In the genomic region with DNA sequence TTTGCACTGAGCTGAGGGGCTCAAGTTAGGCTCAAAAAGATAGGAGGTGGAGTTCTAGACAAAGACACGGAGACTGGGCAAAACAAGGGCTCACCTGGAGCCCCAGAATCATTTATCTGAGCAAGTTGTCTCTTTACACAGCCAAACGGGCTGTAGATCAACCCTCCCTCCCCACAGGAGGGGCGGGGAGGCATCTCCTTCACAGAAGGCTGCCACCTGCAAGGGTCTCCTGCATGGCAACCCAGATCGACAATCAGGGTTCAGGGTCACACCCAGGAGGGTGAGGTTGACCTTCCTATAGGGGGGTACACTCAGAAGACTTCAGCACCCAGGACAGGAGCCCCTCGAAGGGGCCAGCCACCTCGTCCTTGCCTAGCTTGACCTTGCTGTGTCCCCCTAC, we compare ENCODE assay signal across 14 cellular contexts.
"Had no signal": no experiment of that assay in that cellular context is flagged by ENCODE, and none has a peak within 500 bp of the region (broad histone marks: within the 10 kb centered on the region; RNA-seq: fewer than 3 reads in every experiment).

No MANE protein-coding gene starts in this region.

- H3K9me3 Mint-ChIP-seq: activated CD4-positive, alpha-beta memory T cell treated with anti-CD3 and anti-CD28 coated beads, Interleukin-2, amount 10 ng/mL, durations not matched to agents 7 days and 5 days had no signal

- H3K27me3 Mint-ChIP-seq: activated CD4-positive, alpha-beta memory T cell treated with anti-CD3 and anti-CD28 coated beads, Interleukin-2, amount 10 ng/mL, durations not matched to agents 7 days and 5 days had no signal

- H3K27ac ChIP-seq: adrenal gland, colonic mucosa, heart left ventricle, thyroid gland, vagina had no signal

- H3K4me3 ChIP-seq: adrenal gland, colonic mucosa, heart left ventricle, thyroid gland, vagina had no signal

- H3K27me3 ChIP-seq: adrenal gland, colonic mucosa, thyroid gland, vagina had no signal

- H3K4me3 Mint-ChIP-seq: activated CD4-positive, alpha-beta memory T cell treated with anti-CD3 and anti-CD28 coated beads, Interleukin-2, amount 10 ng/mL, durations not matched to agents 7 days and 5 days had no signal

- H3K36me3 ChIP-seq: adrenal gland, colonic mucosa, heart left ventricle, thyroid gland, vagina had no signal

- H3K9me3 ChIP-seq: adrenal gland, colonic mucosa, heart left ventricle, thyroid gland, vagina had no signal

- ATAC-seq: heart left ventricle had no signal

- DNase-seq: activated CD4-positive, alpha-beta memory T cell treated with anti-CD3 and anti-CD28 coated beads, Interleukin-2, amount 10 ng/mL, durations not matched to agents 7 days and 5 days; activated CD4-positive, CD25-positive, alpha-beta regulatory T cell; adrenal gland; colonic mucosa; effector CD4-positive, alpha-beta T cell; heart left ventricle; mammary epithelial cell; stimulated activated CD4-positive, alpha-beta T cell treated with anti-CD3 and anti-CD28 coated beads, Interleukin-4, amount 100 ng/mL, for 1 hour; stimulated activated CD8-positive, alpha-beta memory T cell treated with anti-CD3 and anti-CD28 coated beads, Interleukin-4, amount 100 ng/mL, for 48 hours; thyroid gland had no signal

- FAIRE-seq: frontal cortex, islet of Langerhans, TTC549 had no signal
